ENCODE assay signal across 8 cellular contexts in genomic region chr4:121370729-121371325, GRCh38. TPM values are rescaled to one million over a fixed set of nuclear protein-coding genes. Genes with fewer than 3 reads are reported as not detected.
DNase-seq lines count a peak whose midpoint lies in the region; ATAC-seq and TF ChIP-seq lines count a peak whose summit lies in the region.

No MANE protein-coding gene starts in this region.

- no peak for TF ChIP-seq EP300 in tibial nerve (IDR thresholded peaks at IDR 0.05)

- no peak for TF ChIP-seq POLR2A in Peyer's patch (IDR thresholded peaks at IDR 0.05)
- TF ChIP-seq POLR2A in right lobe of liver (IDR thresholded peaks at IDR 0.05) = no peak
- no peak for TF ChIP-seq POLR2A in tibial nerve (IDR thresholded peaks at IDR 0.05)

- 41% methylated on average over 1 of the region's 1 CpG for whole genome bisulfite sequencing in right lobe of liver (ENCODE audit: insufficient coverage, low coverage, low lambda C conversion rate, missing lambda C conversion rate)
- 76 to 87% methylated on average over 1 of the region's 1 CpG for WGBS in tibial nerve, 2 donors

- no peaks in the 10 kb centered on the region for H3K4me1 ChIP-seq in Peyer's patch
- no peaks in the 10 kb centered on the region for H3K4me1 ChIP-seq in right lobe of liver
- no peaks in the 10 kb centered on the region for H3K4me1 ChIP-seq in tibial nerve

- no peaks in the 10 kb centered on the region for H3K9me3 ChIP-seq in Peyer's patch
- H3K9me3 ChIP-seq in right lobe of liver = no peaks in the 10 kb centered on the region
- no peaks in the 10 kb centered on the region for H3K9me3 ChIP-seq in tibial nerve

- H3K27me3 ChIP-seq in Peyer's patch (no peaks in the 10 kb centered on the region), right lobe of liver (no peaks in the 10 kb centered on the region), tibial nerve (no peaks in the 10 kb centered on the region)

- intact Hi-C loops in right lobe of liver (cut with DNase I) = loop anchor here in 1 of 2 donors (10.0 kb wide), 1 partner anchor 354 kb away; no protein-coding TSS in a partner anchor

- H3K4me3 ChIP-seq in Peyer's patch (no peak overlapping the region), right lobe of liver (no peak overlapping the region), tibial nerve (no peak overlapping the region)

- H3K27ac ChIP-seq in Peyer's patch (no peak overlapping the region), right lobe of liver (no peak overlapping the region), tibial nerve (no peak overlapping the region)

- peak; percentile 12 to 61 (median 54) for TF ChIP-seq CTCF in Peyer's patch (IDR thresholded peaks at IDR 0.05)
- TF ChIP-seq CTCF in right lobe of liver (IDR thresholded peaks at IDR 0.05) = peak; percentile 33 to 61 (median 60)
- peak; percentile 45 to 65 (median 55) for TF ChIP-seq CTCF in tibial nerve (IDR thresholded peaks at IDR 0.05)

- H3K36me3 ChIP-seq in Peyer's patch (no peaks in the 10 kb centered on the region), right lobe of liver (no peaks in the 10 kb centered on the region), tibial nerve (no peaks in the 10 kb centered on the region)

- DNase-seq in NCI-H2081 (lab: John Stamatoyannopoulos, UW) = peak; percentile 11 to 13
- DNase-seq in NCI-H2081 treated with DMSO at 0.1 percent for 48 hours (lab: John Stamatoyannopoulos, UW) = no peak
- peak in 1 of 3 donors; percentile 56 for DNase-seq in Peyer's patch
- DNase-seq in cerebellar cortex (ENCODE audit: low spot score) = peak; percentile 32
- no peak for DNase-seq in right lobe of liver
- DNase-seq in tibial nerve (ENCODE audit: low spot score in 2 of 2) = peak; percentile 45 to 86

- ATAC-seq in HG02870 (IDR thresholded peaks at IDR 0.05; ENCODE audit: unreplicated experiment) (peak; percentile 44), right lobe of liver (peak; percentile 48 to 59 (median 50)), HG03565 (IDR thresholded peaks at IDR 0.05; ENCODE audit: unreplicated experiment) (no peak)

RNA-seq across cellular contexts. Expression of gene QRFPR, which starts 10.0 kb away (rescaled TPM):
- not detected for total RNA-seq in Peyer's patch
- total RNA-seq in right lobe of liver = not detected
- not detected for total RNA-seq in tibial nerve

Comparison
In these comparisons a context has a peak if more than half of its experiments do, and no peak if none do; other contexts are left out.
1. DNase-seq: peak in NCI-H2081 (2 of 2), cerebellar cortex (single experiment) and tibial nerve (2 of 2); none in NCI-H2081 treated with DMSO at 0.1 percent for 48 hours (single experiment) and right lobe of liver (0 of 3).
2. Peak in every context shown above with its lines, with median percentiles within 50 percentile points of each other: CTCF ChIP-seq.